Comparison of ENCODE assay signal across 1 cellular context in the genomic region with DNA sequence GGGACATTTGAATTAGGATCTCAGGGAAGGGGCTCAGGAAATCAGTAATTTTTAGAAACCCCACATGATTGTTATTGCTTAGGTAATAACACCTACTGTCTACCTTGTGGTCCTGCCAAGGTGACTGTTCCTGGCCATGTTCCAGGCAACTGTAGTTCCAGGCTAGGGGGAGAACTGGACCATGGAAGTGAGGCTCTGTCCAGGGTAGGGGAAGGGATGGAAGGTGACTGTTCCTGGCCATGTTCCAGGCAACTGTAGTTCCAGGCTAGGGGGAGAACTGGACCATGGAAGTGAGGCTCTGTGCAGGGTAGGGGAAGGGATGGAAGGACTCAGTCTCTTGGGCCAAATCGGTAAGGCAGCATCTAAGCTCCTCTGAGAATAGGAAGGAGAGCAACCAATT.
TF ChIP-seq lines count a peak whose summit lies in the region.

No MANE protein-coding gene starts in this region.

TF ChIP-seq in Ishikawa, 13 proteins besides CTCF, POLR2A, EP300 and RAD21:
- TF ChIP-seq NFIC (IDR thresholded peaks at IDR 0.05), result peak; percentile 63
- TF ChIP-seq, protein P1, sequence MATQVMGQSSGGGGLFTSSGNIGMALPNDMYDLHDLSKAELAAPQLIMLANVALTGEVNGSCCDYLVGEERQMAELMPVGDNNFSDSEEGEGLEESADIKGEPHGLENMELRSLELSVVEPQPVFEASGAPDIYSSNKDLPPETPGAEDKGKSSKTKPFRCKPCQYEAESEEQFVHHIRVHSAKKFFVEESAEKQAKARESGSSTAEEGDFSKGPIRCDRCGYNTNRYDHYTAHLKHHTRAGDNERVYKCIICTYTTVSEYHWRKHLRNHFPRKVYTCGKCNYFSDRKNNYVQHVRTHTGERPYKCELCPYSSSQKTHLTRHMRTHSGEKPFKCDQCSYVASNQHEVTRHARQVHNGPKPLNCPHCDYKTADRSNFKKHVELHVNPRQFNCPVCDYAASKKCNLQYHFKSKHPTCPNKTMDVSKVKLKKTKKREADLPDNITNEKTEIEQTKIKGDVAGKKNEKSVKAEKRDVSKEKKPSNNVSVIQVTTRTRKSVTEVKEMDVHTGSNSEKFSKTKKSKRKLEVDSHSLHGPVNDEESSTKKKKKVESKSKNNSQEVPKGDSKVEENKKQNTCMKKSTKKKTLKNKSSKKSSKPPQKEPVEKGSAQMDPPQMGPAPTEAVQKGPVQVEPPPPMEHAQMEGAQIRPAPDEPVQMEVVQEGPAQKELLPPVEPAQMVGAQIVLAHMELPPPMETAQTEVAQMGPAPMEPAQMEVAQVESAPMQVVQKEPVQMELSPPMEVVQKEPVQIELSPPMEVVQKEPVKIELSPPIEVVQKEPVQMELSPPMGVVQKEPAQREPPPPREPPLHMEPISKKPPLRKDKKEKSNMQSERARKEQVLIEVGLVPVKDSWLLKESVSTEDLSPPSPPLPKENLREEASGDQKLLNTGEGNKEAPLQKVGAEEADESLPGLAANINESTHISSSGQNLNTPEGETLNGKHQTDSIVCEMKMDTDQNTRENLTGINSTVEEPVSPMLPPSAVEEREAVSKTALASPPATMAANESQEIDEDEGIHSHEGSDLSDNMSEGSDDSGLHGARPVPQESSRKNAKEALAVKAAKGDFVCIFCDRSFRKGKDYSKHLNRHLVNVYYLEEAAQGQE (IDR thresholded peaks at IDR 0.05; ENCODE audit: low read depth), result peak; percentile 64; the same call in 1 of the 2 replicates
